In the genomic region with DNA sequence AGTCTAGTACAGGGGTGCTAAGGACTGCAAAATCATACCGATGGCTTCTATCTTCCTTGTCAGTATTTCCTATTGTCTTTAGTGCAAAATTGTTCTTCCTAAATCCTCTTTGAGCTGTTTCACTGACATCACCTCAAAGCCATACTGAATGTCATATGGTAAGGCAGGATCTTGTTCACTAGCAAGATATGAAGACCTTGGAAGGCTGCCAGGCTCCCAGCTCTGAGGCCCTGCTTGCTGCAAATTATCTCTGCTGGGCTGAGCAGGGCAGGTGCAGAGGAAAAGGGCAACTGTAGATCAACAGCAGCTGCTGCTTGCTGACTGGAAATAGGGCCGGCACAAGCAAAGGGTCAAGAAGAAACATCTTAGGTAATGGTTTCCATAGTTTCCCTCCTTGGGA, we compare ENCODE assay signal across 8 cellular contexts. TPM values are rescaled to one million over a fixed set of nuclear protein-coding genes. Genes with fewer than 3 reads are reported as not detected.
DNase-seq lines count a peak whose midpoint lies in the region; ATAC-seq and TF ChIP-seq lines count a peak whose summit lies in the region.

No MANE protein-coding gene starts in this region.

- peak overlapping the region; percentile 52 for H3K27ac ChIP-seq in SJCRH30

- DNase-seq in BE2C (peak; percentile 92), NCI-H1048 (lab: John Stamatoyannopoulos, UW) (peak; percentile 35), SJCRH30 (peak; percentile 94 to 96), inferior parietal cortex (ENCODE audit: extremely low spot score) (peak; percentile 21), GM20000 (ENCODE audit: low spot score) (no peak)
- DNase-seq in stimulated activated naive CD4-positive, alpha-beta T cell (lab: John Stamatoyannopoulos, UW), result no peak

- H3K4me1 ChIP-seq in BE2C (peaks cover 2% of the 10 kb centered on the region; the same call in 1 of the 2 replicates), SJCRH30 (peaks cover 23% of the 10 kb centered on the region)

- H3K4me3 ChIP-seq in BE2C (ENCODE audit: low read depth, low read length) (no peak overlapping the region), SJCRH30 (no peak overlapping the region)

- H3K9me3 ChIP-seq in BE2C (no peaks in the 10 kb centered on the region), SJCRH30 (replicated peaks) (no peaks in the 10 kb centered on the region)

- TF ChIP-seq CTCF in BE2C (IDR thresholded peaks at IDR 0.05; ENCODE audit: low read depth, low read length) (no peak), GM20000 (IDR thresholded peaks at IDR 0.05; ENCODE audit: extremely low read depth, missing control alignments) (no peak)

- H3K27me3 ChIP-seq in BE2C (no peaks in the 10 kb centered on the region), SJCRH30 (no peaks in the 10 kb centered on the region)

- ATAC-seq in GM21390 (IDR thresholded peaks at IDR 0.05; ENCODE audit: unreplicated experiment) (peak; percentile 37), HG02571 (IDR thresholded peaks at IDR 0.05; ENCODE audit: unreplicated experiment) (no peak)

- H3K36me3 ChIP-seq in BE2C (no peaks in the 10 kb centered on the region), SJCRH30 (no peaks in the 10 kb centered on the region)

RNA-seq across cellular contexts. Expression of a gene that starts 58.2 kb away (rescaled TPM):
- polyA plus RNA-seq in BE2C (2012; ENCODE audit: insufficient read depth, insufficient read length, low read depth), result 21.2 TPM
- 10.6 and 15.7 TPM in 2 replicates for total RNA-seq in SJCRH30 (2014; rRNA removed; shearing (Covaris generic))

Comparison
In these comparisons a context has a peak if more than half of its experiments do, and no peak if none do; other contexts are left out.
1. DNase-seq: peak in BE2C (single experiment), NCI-H1048 (single experiment), SJCRH30 (2 of 2) and inferior parietal cortex (single experiment); none in stimulated activated naive CD4-positive, alpha-beta T cell (0 of 6) and GM20000 (single experiment).